In genomic region chr2:28754321-28754720, GRCh38 we compare ENCODE assay signal across 1 cellular context.
TF ChIP-seq lines count a peak whose summit lies in the region.

No MANE protein-coding gene starts in this region.

TF ChIP-seq in K562, 482 proteins besides CTCF, POLR2A, EP300 and RAD21 (continued from another document):
- TF ChIP-seq REST (CRISPR knock-in tag; IDR thresholded peaks at IDR 0.05; ENCODE audit: low read depth) = no peak
